Comparison of ENCODE assay signal across 18 cellular contexts in the genomic region with DNA sequence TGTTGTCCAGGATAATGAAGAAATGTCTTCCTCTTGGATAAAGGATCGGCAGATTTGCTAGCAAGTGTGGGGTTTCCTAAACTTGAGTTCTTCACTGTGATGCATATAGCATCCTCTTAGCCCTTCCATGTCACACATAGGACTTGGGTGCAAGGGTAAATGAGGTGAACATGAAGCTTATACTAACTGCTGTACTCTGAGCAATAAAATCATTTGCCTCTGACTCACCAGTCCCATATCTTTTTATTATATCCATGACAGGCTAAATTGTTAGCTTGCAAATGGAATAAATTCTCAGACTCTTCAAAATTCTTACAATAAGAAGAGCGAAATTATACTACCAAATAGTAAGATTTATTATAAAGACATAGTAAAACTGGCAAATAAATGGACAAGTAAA.
"Had no signal": no experiment of that assay in that cellular context is flagged by ENCODE, and none has a peak within 500 bp of the region (broad histone marks: within the 10 kb centered on the region; RNA-seq: fewer than 3 reads in every experiment).

No MANE protein-coding gene starts in this region.

- H3K4me3 ChIP-seq: heart left ventricle, smooth muscle cell, upper lobe of right lung had no signal

- H3K9ac ChIP-seq: parathyroid adenoma had no signal

- H3K79me2 ChIP-seq: parathyroid adenoma had no signal

- H3K9me3 ChIP-seq: heart left ventricle, upper lobe of right lung had no signal

- DNase-seq: activated CD4-positive, CD25-positive, alpha-beta regulatory T cell treated with anti-CD3 and anti-CD28 coated beads, Interleukin-2, amount 50 U/mL, for 72 hours; activated naive CD4-positive, alpha-beta T cell; activated naive CD8-positive, alpha-beta T cell treated with anti-CD3 and anti-CD28 coated beads, Interleukin-2, amount 10 ng/mL, durations not matched to agents 7 days and 5 days; activated T-cell treated with anti-CD3 and anti-CD28 coated beads for 4 hours; anterior cingulate cortex; brain microvascular endothelial cell; cortex of kidney; effector CD8-positive, alpha-beta T cell; heart left ventricle; midbrain; naive thymus-derived CD4-positive, alpha-beta T cell; retina; SW 1271; upper lobe of right lung had no signal

- FAIRE-seq: endothelial cell of umbilical vein, islet of Langerhans had no signal

- H3K4me2 ChIP-seq: smooth muscle cell had no signal

- H3K27me3 ChIP-seq: brain microvascular endothelial cell, heart left ventricle, upper lobe of right lung had no signal

- H3K36me3 ChIP-seq: brain microvascular endothelial cell, heart left ventricle, upper lobe of right lung had no signal

- ATAC-seq: naive thymus-derived CD4-positive, alpha-beta T cell; upper lobe of right lung had no signal

- H3K27ac ChIP-seq: brain microvascular endothelial cell, parathyroid adenoma, upper lobe of right lung had no signal

- H3K4me1 ChIP-seq: parathyroid adenoma had no signal

- H2AFZ ChIP-seq: parathyroid adenoma had no signal
